ENCODE assay signal across 9 cellular contexts in the genomic region with DNA sequence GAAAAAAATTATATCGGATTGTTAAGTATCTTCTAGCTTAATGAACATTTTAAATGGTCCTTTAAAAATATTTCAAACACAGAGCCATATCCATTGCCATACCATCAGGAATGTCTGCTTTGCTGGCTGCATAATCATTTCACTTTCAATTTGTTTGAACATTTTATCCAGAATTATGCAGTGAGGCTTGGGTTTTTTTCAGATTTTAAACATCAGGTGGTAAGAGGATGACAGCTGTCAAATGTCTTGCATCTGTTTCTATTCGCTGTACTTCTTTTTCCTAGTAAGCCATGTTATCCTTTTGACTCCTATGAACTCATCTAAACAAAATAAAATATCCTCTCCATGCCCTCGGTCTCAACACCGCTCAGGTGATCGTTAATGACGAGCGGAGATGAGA. TPM values are rescaled to one million over a fixed set of nuclear protein-coding genes. Genes with fewer than 3 reads are reported as not detected.
DNase-seq lines count a peak whose midpoint lies in the region; ATAC-seq and TF ChIP-seq lines count a peak whose summit lies in the region.
"Had no signal": no experiment of that assay in that cellular context is flagged by ENCODE, and none has a peak within 500 bp of the region (broad histone marks: within the 10 kb centered on the region; RNA-seq: fewer than 3 reads in every experiment).

No MANE protein-coding gene starts in this region.

- H3K4me3 ChIP-seq in right lobe of liver = peak overlapping the region; percentile 91 to 96 (median 92)
- peak overlapping the region; percentile 85 to 99 (median 96) for H3K4me3 ChIP-seq in upper lobe of left lung

- POLR2A ChIA-PET in activated naive CD8-positive, alpha-beta T cell treated with anti-CD3 and anti-CD28 coated beads, Interleukin-2, amount 10 ng/mL, durations not matched to agents 7 days and 5 days (lab: Charles Lee) = interaction anchor here (0.7 to 3.6 kb wide), 7 partner anchors 8 to 93 kb away, joined by 3 to 42 read pairs (median 9); partner anchors contain the start of genes LIAS and RPL9

- intact Hi-C loops in right lobe of liver (cut with DNase I) = no loop called here

- H3K27me3 Mint-ChIP-seq in activated naive CD4-positive, alpha-beta T cell treated with anti-CD3 and anti-CD28 coated beads, Interleukin-2, amount 10 ng/mL, durations not matched to agents 7 days and 5 days = peaks cover 4% of the 10 kb centered on the region
- H3K27me3 Mint-ChIP-seq in activated naive CD8-positive, alpha-beta T cell treated with anti-CD3 and anti-CD28 coated beads, Interleukin-2, amount 10 ng/mL, durations not matched to agents 7 days and 5 days = no peaks in the 10 kb centered on the region

- TF ChIP-seq POLR2A in right lobe of liver (IDR thresholded peaks at IDR 0.05) (no peak), upper lobe of left lung (IDR thresholded peaks at IDR 0.05) (no peak), erythroblast (IDR thresholded peaks at IDR 0.05; ENCODE audit: low read length) (no peak)

- H3K4me1 Mint-ChIP-seq in activated naive CD4-positive, alpha-beta T cell treated with anti-CD3 and anti-CD28 coated beads, Interleukin-2, amount 10 ng/mL, durations not matched to agents 7 days and 5 days = peaks cover 47% of the 10 kb centered on the region
- peaks cover 37% of the 10 kb centered on the region for H3K4me1 Mint-ChIP-seq in activated naive CD8-positive, alpha-beta T cell treated with anti-CD3 and anti-CD28 coated beads, Interleukin-2, amount 10 ng/mL, durations not matched to agents 7 days and 5 days

- H3K27me3 ChIP-seq in right lobe of liver (no peaks in the 10 kb centered on the region), upper lobe of left lung (no peaks in the 10 kb centered on the region)

- peaks cover 25% of the 10 kb centered on the region for H3K36me3 Mint-ChIP-seq in activated naive CD4-positive, alpha-beta T cell treated with anti-CD3 and anti-CD28 coated beads, Interleukin-2, amount 10 ng/mL, durations not matched to agents 7 days and 5 days
- H3K36me3 Mint-ChIP-seq in activated naive CD8-positive, alpha-beta T cell treated with anti-CD3 and anti-CD28 coated beads, Interleukin-2, amount 10 ng/mL, durations not matched to agents 7 days and 5 days = peaks cover 15% of the 10 kb centered on the region

- H3K4me1 ChIP-seq in right lobe of liver = peaks cover 0 to 16% (median 4%) of the 10 kb centered on the region in 4 donors
- peaks cover 16 to 29% (median 22%) of the 10 kb centered on the region in 4 donors for H3K4me1 ChIP-seq in upper lobe of left lung

- peak overlapping the region; percentile 91 for H3K4me3 Mint-ChIP-seq in activated naive CD4-positive, alpha-beta T cell treated with anti-CD3 and anti-CD28 coated beads, Interleukin-2, amount 10 ng/mL, durations not matched to agents 7 days and 5 days
- H3K4me3 Mint-ChIP-seq in activated naive CD8-positive, alpha-beta T cell treated with anti-CD3 and anti-CD28 coated beads, Interleukin-2, amount 10 ng/mL, durations not matched to agents 7 days and 5 days = peak overlapping the region; percentile 92

- peak overlapping the region; percentile 83 to 97 (median 84) for H3K27ac ChIP-seq in right lobe of liver
- H3K27ac ChIP-seq in upper lobe of left lung = peak overlapping the region; percentile 86 to 96 (median 92)

- ATAC-seq in activated naive CD8-positive, alpha-beta T cell treated with anti-CD3 and anti-CD28 coated beads, Interleukin-2, amount 10 ng/mL, durations not matched to agents 7 days and 5 days (ENCODE audit: low read depth) = no peak
- peak in 1 of 4 donors; percentile 1 for ATAC-seq in right lobe of liver
- ATAC-seq in upper lobe of left lung (ENCODE audit: low FRiP score in 2 of 2) = no peak

- TF ChIP-seq EP300 in upper lobe of left lung (IDR thresholded peaks at IDR 0.05) = no peak

- peak overlapping the region; percentile 95 for H3K27ac Mint-ChIP-seq in activated naive CD4-positive, alpha-beta T cell treated with anti-CD3 and anti-CD28 coated beads, Interleukin-2, amount 10 ng/mL, durations not matched to agents 7 days and 5 days
- peak overlapping the region; percentile 84 for H3K27ac Mint-ChIP-seq in activated naive CD8-positive, alpha-beta T cell treated with anti-CD3 and anti-CD28 coated beads, Interleukin-2, amount 10 ng/mL, durations not matched to agents 7 days and 5 days

- H3K36me3 ChIP-seq in right lobe of liver (no peaks in the 10 kb centered on the region), upper lobe of left lung (peaks cover 0 to 4% (median 2%) of the 10 kb centered on the region in 4 donors)

- H3K9me3 Mint-ChIP-seq in activated naive CD4-positive, alpha-beta T cell treated with anti-CD3 and anti-CD28 coated beads, Interleukin-2, amount 10 ng/mL, durations not matched to agents 7 days and 5 days = peaks cover 4% of the 10 kb centered on the region
- peaks cover 7% of the 10 kb centered on the region for H3K9me3 Mint-ChIP-seq in activated naive CD8-positive, alpha-beta T cell treated with anti-CD3 and anti-CD28 coated beads, Interleukin-2, amount 10 ng/mL, durations not matched to agents 7 days and 5 days

- CTCF ChIA-PET in activated naive CD4-positive, alpha-beta T cell treated with anti-CD3 and anti-CD28 coated beads, Interleukin-2, amount 10 ng/mL, durations not matched to agents 7 days and 5 days (lab: Charles Lee) = interaction anchor here (1.8 kb wide), 1 partner anchor 12 kb away, joined by 6 read pairs; no protein-coding TSS in a partner anchor

- WGBS in right lobe of liver (ENCODE audit: insufficient coverage, low coverage, low lambda C conversion rate, missing lambda C conversion rate) = under 1% methylated on average over 7 of the region's 7 CpGs
- 4 to 8% methylated on average over 7 of the region's 7 CpGs for WGBS in upper lobe of left lung, 2 donors

- H3K9me3 ChIP-seq in right lobe of liver (no peaks in the 10 kb centered on the region), upper lobe of left lung (no peaks in the 10 kb centered on the region)

- no peak for DNase-seq in activated naive CD4-positive, alpha-beta T cell treated with anti-CD3 and anti-CD28 coated beads, Interleukin-2, amount 10 ng/mL, durations not matched to agents 7 days and 5 days
- no peak for DNase-seq in activated naive CD4-positive, alpha-beta T cell treated with anti-CD3 and anti-CD28 coated beads, Interleukin-2, amount 50 U/mL, for 16 hours
- DNase-seq in activated naive CD8-positive, alpha-beta T cell treated with anti-CD3 and anti-CD28 coated beads, Interleukin-2, amount 10 ng/mL, durations not matched to agents 7 days and 5 days = no peak
- DNase-seq in right lobe of liver (no peak), upper lobe of left lung (no peak), AG20443 (ENCODE audit: low spot score) (no peak), erythroblast (lab: John Stamatoyannopoulos, UW) (no peak), NCI-H2196 treated with DMSO at 0.1 percent for 48 hours (lab: John Stamatoyannopoulos, UW; ENCODE audit: unreplicated experiment) (no peak)
- DNase-seq: activated CD4-positive, alpha-beta T cell treated with anti-CD3 and anti-CD28 coated beads for 1 hour had no signal

- TF ChIP-seq CTCF in right lobe of liver (IDR thresholded peaks at IDR 0.05) (no peak), upper lobe of left lung (IDR thresholded peaks at IDR 0.05) (no peak)

RNA-seq across cellular contexts. Expression of gene RFC1, which starts 0.8 kb away (rescaled TPM):
- total RNA-seq in activated naive CD8-positive, alpha-beta T cell treated with anti-CD3 and anti-CD28 coated beads, Interleukin-2, amount 10 ng/mL, durations not matched to agents 7 days and 5 days = 10 to 100 TPM; 74.6 to 84.5 TPM
- total RNA-seq in right lobe of liver (10 to 100 TPM; 17.5 to 29.7 (median 24.6) TPM), upper lobe of left lung (100 to 1,000 TPM in 1 of 6 donors, 10 to 100 TPM in 5; 33.0 to 127 (median 44.4) TPM)

RNA-seq across cellular contexts. Expression of gene KLB, which starts 41.4 kb away (rescaled TPM):
- total RNA-seq in activated naive CD8-positive, alpha-beta T cell treated with anti-CD3 and anti-CD28 coated beads, Interleukin-2, amount 10 ng/mL, durations not matched to agents 7 days and 5 days = not detected
- total RNA-seq in right lobe of liver = 10 to 100 TPM; 12.3 to 54.5 (median 17.5) TPM
- 1 to 10 TPM in 3 of 6 donors, under 1 TPM in 3; 0.20 to 9.0 (median 0.84) TPM for total RNA-seq in upper lobe of left lung
